1 cellular context compared by ENCODE assay signal in the genomic region with DNA sequence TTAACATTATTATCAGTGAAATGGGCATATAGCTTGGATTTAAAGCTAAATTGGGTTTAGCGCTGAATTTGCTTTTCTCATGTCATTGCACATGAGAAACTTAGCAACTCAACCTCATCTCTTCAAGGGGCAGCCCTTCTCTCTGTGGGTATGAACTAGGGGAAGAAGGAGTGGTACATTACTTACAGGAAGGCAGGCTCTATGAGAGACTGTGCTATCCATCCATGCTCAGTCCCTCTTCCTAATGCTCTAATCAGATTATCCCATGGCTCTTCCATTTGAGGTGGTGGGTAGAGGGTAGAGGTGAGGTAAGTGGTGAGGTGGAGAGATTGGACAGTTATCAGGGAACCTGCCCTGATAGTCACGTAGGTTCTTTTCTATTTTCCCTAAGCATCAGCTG.
TF ChIP-seq lines count a peak whose summit lies in the region.

No MANE protein-coding gene starts in this region.

TF ChIP-seq in WTC11, 78 proteins besides CTCF, POLR2A, EP300 and RAD21 (continued from another document):
- TF ChIP-seq, protein P1, sequence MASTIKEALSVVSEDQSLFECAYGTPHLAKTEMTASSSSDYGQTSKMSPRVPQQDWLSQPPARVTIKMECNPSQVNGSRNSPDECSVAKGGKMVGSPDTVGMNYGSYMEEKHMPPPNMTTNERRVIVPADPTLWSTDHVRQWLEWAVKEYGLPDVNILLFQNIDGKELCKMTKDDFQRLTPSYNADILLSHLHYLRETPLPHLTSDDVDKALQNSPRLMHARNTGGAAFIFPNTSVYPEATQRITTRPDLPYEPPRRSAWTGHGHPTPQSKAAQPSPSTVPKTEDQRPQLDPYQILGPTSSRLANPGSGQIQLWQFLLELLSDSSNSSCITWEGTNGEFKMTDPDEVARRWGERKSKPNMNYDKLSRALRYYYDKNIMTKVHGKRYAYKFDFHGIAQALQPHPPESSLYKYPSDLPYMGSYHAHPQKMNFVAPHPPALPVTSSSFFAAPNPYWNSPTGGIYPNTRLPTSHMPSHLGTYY (CRISPR knock-in tag; IDR thresholded peaks at IDR 0.05): no peak
- TF ChIP-seq, protein P2, sequence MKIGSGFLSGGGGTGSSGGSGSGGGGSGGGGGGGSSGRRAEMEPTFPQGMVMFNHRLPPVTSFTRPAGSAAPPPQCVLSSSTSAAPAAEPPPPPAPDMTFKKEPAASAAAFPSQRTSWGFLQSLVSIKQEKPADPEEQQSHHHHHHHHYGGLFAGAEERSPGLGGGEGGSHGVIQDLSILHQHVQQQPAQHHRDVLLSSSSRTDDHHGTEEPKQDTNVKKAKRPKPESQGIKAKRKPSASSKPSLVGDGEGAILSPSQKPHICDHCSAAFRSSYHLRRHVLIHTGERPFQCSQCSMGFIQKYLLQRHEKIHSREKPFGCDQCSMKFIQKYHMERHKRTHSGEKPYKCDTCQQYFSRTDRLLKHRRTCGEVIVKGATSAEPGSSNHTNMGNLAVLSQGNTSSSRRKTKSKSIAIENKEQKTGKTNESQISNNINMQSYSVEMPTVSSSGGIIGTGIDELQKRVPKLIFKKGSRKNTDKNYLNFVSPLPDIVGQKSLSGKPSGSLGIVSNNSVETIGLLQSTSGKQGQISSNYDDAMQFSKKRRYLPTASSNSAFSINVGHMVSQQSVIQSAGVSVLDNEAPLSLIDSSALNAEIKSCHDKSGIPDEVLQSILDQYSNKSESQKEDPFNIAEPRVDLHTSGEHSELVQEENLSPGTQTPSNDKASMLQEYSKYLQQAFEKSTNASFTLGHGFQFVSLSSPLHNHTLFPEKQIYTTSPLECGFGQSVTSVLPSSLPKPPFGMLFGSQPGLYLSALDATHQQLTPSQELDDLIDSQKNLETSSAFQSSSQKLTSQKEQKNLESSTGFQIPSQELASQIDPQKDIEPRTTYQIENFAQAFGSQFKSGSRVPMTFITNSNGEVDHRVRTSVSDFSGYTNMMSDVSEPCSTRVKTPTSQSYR (CRISPR knock-in tag; IDR thresholded peaks at IDR 0.05): no peak
- TF ChIP-seq ZNF219 (CRISPR knock-in tag; IDR thresholded peaks at IDR 0.05; ENCODE audit: borderline replicate concordance): no peak
- TF ChIP-seq, protein P3, sequence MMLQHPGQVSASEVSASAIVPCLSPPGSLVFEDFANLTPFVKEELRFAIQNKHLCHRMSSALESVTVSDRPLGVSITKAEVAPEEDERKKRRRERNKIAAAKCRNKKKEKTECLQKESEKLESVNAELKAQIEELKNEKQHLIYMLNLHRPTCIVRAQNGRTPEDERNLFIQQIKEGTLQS (CRISPR knock-in tag; conservative IDR thresholded peaks at IDR 0.05): no peak
- TF ChIP-seq, protein P4, sequence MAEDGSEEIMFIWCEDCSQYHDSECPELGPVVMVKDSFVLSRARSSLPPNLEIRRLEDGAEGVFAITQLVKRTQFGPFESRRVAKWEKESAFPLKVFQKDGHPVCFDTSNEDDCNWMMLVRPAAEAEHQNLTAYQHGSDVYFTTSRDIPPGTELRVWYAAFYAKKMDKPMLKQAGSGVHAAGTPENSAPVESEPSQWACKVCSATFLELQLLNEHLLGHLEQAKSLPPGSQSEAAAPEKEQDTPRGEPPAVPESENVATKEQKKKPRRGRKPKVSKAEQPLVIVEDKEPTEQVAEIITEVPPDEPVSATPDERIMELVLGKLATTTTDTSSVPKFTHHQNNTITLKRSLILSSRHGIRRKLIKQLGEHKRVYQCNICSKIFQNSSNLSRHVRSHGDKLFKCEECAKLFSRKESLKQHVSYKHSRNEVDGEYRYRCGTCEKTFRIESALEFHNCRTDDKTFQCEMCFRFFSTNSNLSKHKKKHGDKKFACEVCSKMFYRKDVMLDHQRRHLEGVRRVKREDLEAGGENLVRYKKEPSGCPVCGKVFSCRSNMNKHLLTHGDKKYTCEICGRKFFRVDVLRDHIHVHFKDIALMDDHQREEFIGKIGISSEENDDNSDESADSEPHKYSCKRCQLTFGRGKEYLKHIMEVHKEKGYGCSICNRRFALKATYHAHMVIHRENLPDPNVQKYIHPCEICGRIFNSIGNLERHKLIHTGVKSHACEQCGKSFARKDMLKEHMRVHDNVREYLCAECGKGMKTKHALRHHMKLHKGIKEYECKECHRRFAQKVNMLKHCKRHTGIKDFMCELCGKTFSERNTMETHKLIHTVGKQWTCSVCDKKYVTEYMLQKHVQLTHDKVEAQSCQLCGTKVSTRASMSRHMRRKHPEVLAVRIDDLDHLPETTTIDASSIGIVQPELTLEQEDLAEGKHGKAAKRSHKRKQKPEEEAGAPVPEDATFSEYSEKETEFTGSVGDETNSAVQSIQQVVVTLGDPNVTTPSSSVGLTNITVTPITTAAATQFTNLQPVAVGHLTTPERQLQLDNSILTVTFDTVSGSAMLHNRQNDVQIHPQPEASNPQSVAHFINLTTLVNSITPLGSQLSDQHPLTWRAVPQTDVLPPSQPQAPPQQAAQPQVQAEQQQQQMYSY (CRISPR knock-in tag; IDR thresholded peaks at IDR 0.05): no peak
TF ChIP-seq in WTC11: peak in this region for 0.
